In genomic region chr13:97280478-97280877, GRCh38 we compare ENCODE assay signal across 10 cellular contexts. TPM values are rescaled to one million over a fixed set of nuclear protein-coding genes. Genes with fewer than 3 reads are reported as not detected.
DNase-seq lines count a peak whose midpoint lies in the region; ATAC-seq and TF ChIP-seq lines count a peak whose summit lies in the region.
"Had no signal": no experiment of that assay in that cellular context is flagged by ENCODE, and none has a peak within 500 bp of the region (broad histone marks: within the 10 kb centered on the region; RNA-seq: fewer than 3 reads in every experiment).

No MANE protein-coding gene starts in this region.

- H3K4me1 Mint-ChIP-seq in activated naive CD4-positive, alpha-beta T cell treated with anti-CD3 and anti-CD28 coated beads, Interleukin-2, amount 50 U/mL, for 24 hours, result peaks cover 62% of the 10 kb centered on the region

- intact Hi-C loops in left lung (cut with DNase I) (no loop called here), transverse colon (cut with DNase I; ENCODE audit: low total_unique reads) (loop anchor here (10.0 kb wide), 1 partner anchor 54 kb away; no protein-coding TSS in a partner anchor)

- no peak for TF ChIP-seq CTCF in brain microvascular endothelial cell (IDR thresholded peaks at IDR 0.05; ENCODE audit: low read depth, low read length, missing control alignments)
- no peak for TF ChIP-seq CTCF in left lung (IDR thresholded peaks at IDR 0.05)
- no peak for TF ChIP-seq CTCF in transverse colon (IDR thresholded peaks at IDR 0.05)

- H3K36me3 ChIP-seq in brain microvascular endothelial cell (replicated peaks) (peaks cover 9% of the 10 kb centered on the region), left lung (peaks cover 0 to 12% of the 10 kb centered on the region in 2 donors), transverse colon (peaks cover 0 to 7% (median 0%) of the 10 kb centered on the region in 4 donors)

- peaks cover 19% of the 10 kb centered on the region for H3K36me3 Mint-ChIP-seq in activated naive CD4-positive, alpha-beta T cell treated with anti-CD3 and anti-CD28 coated beads, Interleukin-2, amount 50 U/mL, for 24 hours

- H3K4me1 ChIP-seq in left lung (peaks cover 19 to 65% of the 10 kb centered on the region in 2 donors), transverse colon (peaks cover 20 to 72% (median 40%) of the 10 kb centered on the region in 4 donors)

- ATAC-seq in left lung, result no peak
- no peak for ATAC-seq in HG03442 (IDR thresholded peaks at IDR 0.05; ENCODE audit: unreplicated experiment)

- DNase-seq in activated naive CD4-positive, alpha-beta T cell treated with Interleukin-2 at 50 U/mL for 16 hours, result no peak
- DNase-seq in brain microvascular endothelial cell, result no peak
- no peak for DNase-seq in left lung
- DNase-seq in transverse colon, result no peak
- no peak for DNase-seq in OCI-M2 (lab: John Stamatoyannopoulos, UW; ENCODE audit: unreplicated experiment)
- DNase-seq in pons (ENCODE audit: low spot score), result no peak
- DNase-seq: ACHN; activated naive CD4-positive, alpha-beta T cell had no signal

- peak overlapping the region; percentile 5 for H3K27ac Mint-ChIP-seq in activated naive CD4-positive, alpha-beta T cell treated with anti-CD3 and anti-CD28 coated beads, Interleukin-2, amount 50 U/mL, for 24 hours

- H3K4me3 Mint-ChIP-seq in activated naive CD4-positive, alpha-beta T cell treated with anti-CD3 and anti-CD28 coated beads, Interleukin-2, amount 50 U/mL, for 24 hours, result no peak overlapping the region

- in situ Hi-C loops in brain microvascular endothelial cell (cut with HindIII; ENCODE audit: low pct_ligation_motif_present, low sequenced_read_pairs) (no loop called here), transverse colon (cut with MboI; ENCODE audit: low pct_ligation_motif_present in 1 of 4, low pct_unique_long_range_greater_than_20kb in 1 of 4, low sequenced_read_pairs in 3 of 4) (loop anchor here in 1 of 4 donors (10.0 kb wide), 1 partner anchor 64 kb away; no protein-coding TSS in a partner anchor)

- no peak for TF ChIP-seq EP300 in transverse colon (IDR thresholded peaks at IDR 0.05; ENCODE audit: low read depth)

- H3K9me3 ChIP-seq in left lung, result no peaks in the 10 kb centered on the region
- no peaks in the 10 kb centered on the region for H3K9me3 ChIP-seq in transverse colon

- TF ChIP-seq POLR2A in transverse colon (IDR thresholded peaks at IDR 0.05), result no peak

- peak overlapping the region; percentile 42 for H3K27ac ChIP-seq in brain microvascular endothelial cell
- peak overlapping the region; percentile 20 to 51 for H3K27ac ChIP-seq in left lung
- H3K27ac ChIP-seq in transverse colon, result peak overlapping the region; percentile 64 to 79 (median 74)

- H3K27me3 ChIP-seq in brain microvascular endothelial cell (replicated peaks), result no peaks in the 10 kb centered on the region
- H3K27me3 ChIP-seq in left lung, result no peaks in the 10 kb centered on the region
- H3K27me3 ChIP-seq in transverse colon, result no peaks in the 10 kb centered on the region

- WGBS in transverse colon (ENCODE audit: low coverage in 1 of 2), 2 donors, result 85 to 89% methylated on average over 4 of the region's 4 CpGs

- H3K27me3 Mint-ChIP-seq in activated naive CD4-positive, alpha-beta T cell treated with anti-CD3 and anti-CD28 coated beads, Interleukin-2, amount 50 U/mL, for 24 hours, result no peaks in the 10 kb centered on the region

- no peak overlapping the region for H3K4me3 ChIP-seq in brain microvascular endothelial cell (ENCODE audit: low read depth, low read length)
- H3K4me3 ChIP-seq in left lung, result no peak overlapping the region
- no peak overlapping the region for H3K4me3 ChIP-seq in transverse colon

- H3K9me3 Mint-ChIP-seq in activated naive CD4-positive, alpha-beta T cell treated with anti-CD3 and anti-CD28 coated beads, Interleukin-2, amount 50 U/mL, for 24 hours, result peaks cover 5% of the 10 kb centered on the region

RNA-seq across cellular contexts. Expression of gene MBNL2, which starts 58.3 kb away (rescaled TPM):
- total RNA-seq in left lung (10 to 100 TPM; 75.9 to 86.3 TPM), transverse colon (10 to 100 TPM; 26.9 to 53.7 (median 46.1) TPM)
